Comparison of ENCODE assay signal across 8 cellular contexts in genomic region chr19:1865172-1866010, GRCh38. TPM values are rescaled to one million over a fixed set of nuclear protein-coding genes. Genes with fewer than 3 reads are reported as not detected.
DNase-seq lines count a peak whose midpoint lies in the region; ATAC-seq, FAIRE-seq and TF ChIP-seq lines count a peak whose summit lies in the region.

No MANE protein-coding gene starts in this region.

- H3K9ac ChIP-seq in NT2/D1 (ENCODE audit: insufficient read length, low read depth): peak overlapping the region; percentile 95

- intact Hi-C loops in CD4-positive, alpha-beta T cell (cut with DNase I, micrococcal nuclease): no loop called here

- H3K27ac Mint-ChIP-seq in CD4-positive, alpha-beta T cell: peak overlapping the region; percentile 69
- peak overlapping the region; percentile 31 for H3K27ac Mint-ChIP-seq in osteocyte (ENCODE audit: unreplicated experiment)

- no peaks in the 10 kb centered on the region for H3K9me3 ChIP-seq in CD4-positive, alpha-beta T cell (ENCODE audit: control insufficient read depth, low read length)
- H3K9me3 ChIP-seq in NT2/D1 (ENCODE audit: insufficient read depth, low read length): peaks cover 7% of the 10 kb centered on the region; the same call in 1 of the 2 replicates
- no peaks in the 10 kb centered on the region for H3K9me3 ChIP-seq in effector memory CD4-positive, alpha-beta T cell (ENCODE audit: control insufficient read depth, low read length)

- H3K36me3 Mint-ChIP-seq in CD4-positive, alpha-beta T cell (ENCODE audit: low read depth): peaks cover 24% of the 10 kb centered on the region
- H3K36me3 Mint-ChIP-seq in osteocyte (ENCODE audit: unreplicated experiment): no peaks in the 10 kb centered on the region

- no peak for TF ChIP-seq CTCF in CD4-positive, alpha-beta T cell (IDR thresholded peaks at IDR 0.05)
- TF ChIP-seq CTCF in osteocyte (IDR thresholded peaks at IDR 0.05): no peak

- no peaks in the 10 kb centered on the region for H3K9me3 Mint-ChIP-seq in CD4-positive, alpha-beta T cell
- no peaks in the 10 kb centered on the region for H3K9me3 Mint-ChIP-seq in osteocyte (ENCODE audit: unreplicated experiment)

- H3K4me1 ChIP-seq in NT2/D1 (ENCODE audit: insufficient read depth, insufficient read length): peaks cover 9% of the 10 kb centered on the region
- H3K4me1 ChIP-seq in effector memory CD4-positive, alpha-beta T cell (ENCODE audit: control insufficient read depth, insufficient read depth, low read length, poor library complexity, severe bottlenecking): peaks cover 25% of the 10 kb centered on the region

- no peak for DNase-seq in CD4-positive, alpha-beta T cell
- no peak for DNase-seq in NT2/D1 (ENCODE audit: low read depth, low spot score)
- no peak for DNase-seq in effector memory CD4-positive, alpha-beta T cell
- DNase-seq in osteocyte (ENCODE audit: extremely low spot score, unreplicated experiment): no peak
- DNase-seq in stimulated activated CD4-positive, alpha-beta T cell treated with anti-CD3 and anti-CD28 coated beads, Interleukin-2, amount 100 ng/mL, for 24 hours: no peak
- DNase-seq in RCC 7860 (ENCODE audit: low spot score): no peak
- no peak for DNase-seq in stimulated activated CD4-positive, alpha-beta T cell treated with anti-CD3 and anti-CD28 coated beads, Interleukin-2, amount 100 ng/mL, for 48 hours
- DNase-seq in NCI-H524 (lab: John Stamatoyannopoulos, UW): no peak

- H3K4me3 ChIP-seq in NT2/D1 (ENCODE audit: insufficient read length, low read depth): peak overlapping the region; percentile 77
- peak overlapping the region; percentile 78 for H3K4me3 ChIP-seq in effector memory CD4-positive, alpha-beta T cell (ENCODE audit: insufficient read depth, low read depth, low read length, poor library complexity, severe bottlenecking)

- no peaks in the 10 kb centered on the region for H3K27me3 ChIP-seq in CD4-positive, alpha-beta T cell (ENCODE audit: control insufficient read depth, insufficient read depth, low read length)
- peaks cover 21% of the 10 kb centered on the region for H3K27me3 ChIP-seq in NT2/D1 (ENCODE audit: insufficient read depth, insufficient read length)
- H3K27me3 ChIP-seq in effector memory CD4-positive, alpha-beta T cell (replicated peaks; ENCODE audit: control insufficient read depth, insufficient read depth, low read length, poor library complexity, severe bottlenecking): no peaks in the 10 kb centered on the region

- POLR2A ChIA-PET in CD4-positive, alpha-beta T cell (lab: Charles Lee): interaction anchor here (0.8 to 3.6 kb wide), 9 partner anchors 10 to 76 kb away, joined by 3 to 41 read pairs (median 5); partner anchors contain the start of gene ABHD17A

- peak overlapping the region; percentile 85 for H3K4me3 Mint-ChIP-seq in CD4-positive, alpha-beta T cell
- peak overlapping the region; percentile 62 for H3K4me3 Mint-ChIP-seq in osteocyte (ENCODE audit: unreplicated experiment)

- H3K4me1 Mint-ChIP-seq in CD4-positive, alpha-beta T cell (ENCODE audit: low read depth): peaks cover 30% of the 10 kb centered on the region
- peaks cover 23% of the 10 kb centered on the region for H3K4me1 Mint-ChIP-seq in osteocyte (ENCODE audit: unreplicated experiment)

- H3K36me3 ChIP-seq in NT2/D1 (ENCODE audit: insufficient read depth, insufficient read length, low read length): peaks cover 6% of the 10 kb centered on the region
- no peaks in the 10 kb centered on the region for H3K36me3 ChIP-seq in effector memory CD4-positive, alpha-beta T cell (ENCODE audit: control insufficient read depth, insufficient read depth, low read length)

- peak overlapping the region; percentile 67 for H3K27ac ChIP-seq in CD4-positive, alpha-beta T cell (ENCODE audit: low read depth, low read length)
- peak overlapping the region; percentile 69 for H3K27ac ChIP-seq in effector memory CD4-positive, alpha-beta T cell (ENCODE audit: insufficient read depth, low read length, poor library complexity, severe bottlenecking)

- H3K27me3 Mint-ChIP-seq in CD4-positive, alpha-beta T cell: no peaks in the 10 kb centered on the region
- no peaks in the 10 kb centered on the region for H3K27me3 Mint-ChIP-seq in osteocyte (ENCODE audit: unreplicated experiment)

- FAIRE-seq in RCC 7860 (lab: Jason Lieb, UNC): no peak

- CTCF ChIA-PET in CD4-positive, alpha-beta T cell (lab: Charles Lee): interaction anchor here (0.8 to 1.5 kb wide), 10 partner anchors 9 to 83 kb away, joined by 3 to 23 read pairs (median 4); no protein-coding TSS in a partner anchor

- ATAC-seq in CD4-positive, alpha-beta T cell (ENCODE audit: poor library complexity): no peak

RNA-seq across cellular contexts. Expression of gene KLF16, which starts 2.0 kb away (rescaled TPM):
- total RNA-seq in CD4-positive, alpha-beta T cell: 10 to 100 TPM; 83.8 to 89.2 TPM
- 25.1 and 26.3 TPM in 2 replicates for total RNA-seq in osteocyte

RNA-seq across cellular contexts. Expression of gene REXO1, which starts 17.1 kb away (rescaled TPM):
- total RNA-seq in CD4-positive, alpha-beta T cell: 100 to 1,000 TPM; 106 to 114 TPM
- 29.8 and 39.3 TPM in 2 replicates for total RNA-seq in osteocyte

RNA-seq across cellular contexts. Expression of gene ABHD17A, which starts 19.9 kb away (rescaled TPM):
- 100 to 1,000 TPM; 156 to 172 TPM for total RNA-seq in CD4-positive, alpha-beta T cell
- 63.4 and 64.0 TPM in 2 replicates for total RNA-seq in osteocyte

RNA-seq across cellular contexts. Expression of gene ADAT3, which starts 39.8 kb away (rescaled TPM):
- 1 to 10 TPM; 7.9 to 8.2 TPM for total RNA-seq in CD4-positive, alpha-beta T cell
- 6.8 and 7.4 TPM in 2 replicates for total RNA-seq in osteocyte

RNA-seq across cellular contexts. Expression of gene SCAMP4, which starts 39.8 kb away (rescaled TPM):
- total RNA-seq in CD4-positive, alpha-beta T cell: 10 to 100 TPM; 12.7 to 15.4 TPM
- total RNA-seq in osteocyte: 75.8 and 79.4 TPM in 2 replicates
